16 cellular contexts compared by ENCODE assay signal in genomic region chr7:151495360-151495759, GRCh38. TPM values are rescaled to one million over a fixed set of nuclear protein-coding genes. Genes with fewer than 3 reads are reported as not detected.
DNase-seq lines count a peak whose midpoint lies in the region; ATAC-seq and TF ChIP-seq lines count a peak whose summit lies in the region.
"Had no signal": no experiment of that assay in that cellular context is flagged by ENCODE, and none has a peak within 500 bp of the region (broad histone marks: within the 10 kb centered on the region; RNA-seq: fewer than 3 reads in every experiment).

No MANE protein-coding gene starts in this region.

- ATAC-seq in PC-3 = no peak
- ATAC-seq in body of pancreas = peak; percentile 65
- ATAC-seq in natural killer cell = no peak

- POLR2A ChIA-PET in PC-3 (lab: Charles Lee; ENCODE audit: unreplicated experiment) = no interaction called here

- no peaks in the 10 kb centered on the region for H3K9me2 ChIP-seq in PC-3 (replicated peaks; ENCODE audit: low read length)

- no peak overlapping the region for H3K27ac Mint-ChIP-seq in natural killer cell
- H3K27ac Mint-ChIP-seq: HFFc6 had no signal

- no peak overlapping the region for H2AFZ ChIP-seq in PC-3 (ENCODE audit: low read length)

- intact Hi-C loops in PC-3 (cut with micrococcal nuclease) (loop anchor here (2.0 kb wide), 1 partner anchor 23 kb away; the partner anchor contains the start of gene RHEB), body of pancreas (cut with DNase I) (no loop called here), natural killer cell (cut with micrococcal nuclease) (no loop called here)

- no peak for TF ChIP-seq RAD21 in liver (IDR thresholded peaks at IDR 0.05)

- no peak overlapping the region for H3K9ac ChIP-seq in PC-3 (ENCODE audit: low read length)
- peak overlapping the region in 1 of 2 donors; percentile 19 for H3K9ac ChIP-seq in liver (ENCODE audit: low read depth in 1 of 2, low read length in 2 of 2)

- DNase-seq in PC-3 (no peak), body of pancreas (no peak), natural killer cell (no peak), DMS79 treated with DMSO at 0.1 percent for 48 hours (lab: John Stamatoyannopoulos, UW) (no peak)
- no peak for DNase-seq in activated CD4-positive, CD25-positive, alpha-beta regulatory T cell treated with anti-CD3 and anti-CD28 coated beads, Interleukin-2, amount 50 U/mL, for 72 hours
- DNase-seq: ACHN, C1 segment of cervical spinal cord, HFFc6, MV-4-11, NCI-H187, NCI-H2107, NCI-H510A, NCI-H748 treated with DMSO at 0.1 percent for 48 hours, SJCRH30 had no signal

- BruUV-seq in PC-3 (replicated peaks; lab: Mats Ljungman, UMichigan) = no TSS peak

- H3K9me3 Mint-ChIP-seq in natural killer cell = no peaks in the 10 kb centered on the region
- H3K9me3 Mint-ChIP-seq: HFFc6 had no signal

- peak overlapping the region; percentile 37 for H3K4me2 ChIP-seq in PC-3 (ENCODE audit: low read length)

- H3K79me2 ChIP-seq in PC-3 (ENCODE audit: low read length) = peaks cover 100% of the 10 kb centered on the region

- no peaks in the 10 kb centered on the region for H3K27me3 ChIP-seq in PC-3 (ENCODE audit: low read length)
- no peaks in the 10 kb centered on the region for H3K27me3 ChIP-seq in body of pancreas
- H3K27me3 ChIP-seq in liver (ENCODE audit: control insufficient read depth in 4 of 4, insufficient read depth in 4 of 4, low read length in 3 of 4) = no peaks in the 10 kb centered on the region
- H3K27me3 ChIP-seq: SJCRH30 had no signal

- H3K27ac ChIP-seq in C4-2B = peak overlapping the region; percentile 7
- no peak overlapping the region for H3K27ac ChIP-seq in PC-3 (ENCODE audit: low read length)
- H3K27ac ChIP-seq in body of pancreas = peak overlapping the region; percentile 49 to 87 (median 69)
- peak overlapping the region; percentile 79 to 84 for H3K27ac ChIP-seq in liver (ENCODE audit: low read depth in 1 of 2, low read length in 2 of 2)
- H3K27ac ChIP-seq: SJCRH30 had no signal

- H3K9me3 ChIP-seq in PC-3 (ENCODE audit: low read length) (no peaks in the 10 kb centered on the region), body of pancreas (no peaks in the 10 kb centered on the region), liver (ENCODE audit: control insufficient read depth in 4 of 4, low read length in 3 of 4) (no peaks in the 10 kb centered on the region)
- H3K9me3 ChIP-seq: SJCRH30 had no signal

- CTCF ChIA-PET in PC-3 (lab: Charles Lee) = no interaction called here

- no peak overlapping the region for H3K4me3 ChIP-seq in PC-3 (ENCODE audit: low read length)
- no peak overlapping the region for H3K4me3 ChIP-seq in body of pancreas
- no peak overlapping the region for H3K4me3 ChIP-seq in liver (ENCODE audit: low read depth in 1 of 3, low read length in 3 of 3)
- H3K4me3 ChIP-seq: SJCRH30 had no signal

- no peak overlapping the region for H3K4me3 Mint-ChIP-seq in natural killer cell
- H3K4me3 Mint-ChIP-seq: HFFc6 had no signal

- peaks cover 69 to 76% of the 10 kb centered on the region in 2 donors for H3K4me1 Mint-ChIP-seq in natural killer cell

- H4K20me1 ChIP-seq in PC-3 (ENCODE audit: low read length) = peaks cover 73% of the 10 kb centered on the region

- TF ChIP-seq POLR2A in body of pancreas (IDR thresholded peaks at IDR 0.05) = no peak

- H3K4me1 ChIP-seq in PC-3 (ENCODE audit: insufficient read depth, low read length) (peaks cover 47% of the 10 kb centered on the region), body of pancreas (peaks cover 89% of the 10 kb centered on the region), liver (ENCODE audit: control insufficient read depth in 4 of 4, insufficient read depth in 4 of 4, low read length in 3 of 4) (peaks cover 26 to 40% (median 32%) of the 10 kb centered on the region in 4 donors)

- H3K36me3 Mint-ChIP-seq in natural killer cell = no peaks in the 10 kb centered on the region

- TF ChIP-seq CTCF in C4-2B (conservative IDR thresholded peaks at IDR 0.05) (no peak), PC-3 (conservative IDR thresholded peaks at IDR 0.05; ENCODE audit: low read depth, low read length) (no peak), body of pancreas (IDR thresholded peaks at IDR 0.05) (no peak), liver (IDR thresholded peaks at IDR 0.05; ENCODE audit: low read depth, low read length, missing input control) (no peak), natural killer cell (IDR thresholded peaks at IDR 0.05) (no peak)

- 16 to 60% methylated on average over 2 of the region's 2 CpGs for WGBS in body of pancreas, 2 donors
- WGBS in liver = 68% methylated on average over 2 of the region's 2 CpGs

- no peaks in the 10 kb centered on the region for H3K27me3 Mint-ChIP-seq in natural killer cell (ENCODE audit: low read depth in 2 of 2)

- H3K36me3 ChIP-seq in PC-3 (ENCODE audit: low read depth, low read length) = peaks cover 3% of the 10 kb centered on the region; the same call in 1 of the 2 replicates
- H3K36me3 ChIP-seq in body of pancreas (replicated peaks in 1 of 2; ENCODE audit: insufficient read depth in 1 of 2, low read depth in 2 of 2) = no peaks in the 10 kb centered on the region
- peaks cover 0 to 3% (median under 1%) of the 10 kb centered on the region in 4 donors for H3K36me3 ChIP-seq in liver (ENCODE audit: control insufficient read depth in 4 of 4, insufficient read depth in 3 of 4, low read depth in 1 of 4, low read length in 3 of 4)

- no peaks in the 10 kb centered on the region for H3F3A ChIP-seq in PC-3 (ENCODE audit: low read length, unreplicated experiment)

TF ChIP-seq in liver, 16 proteins besides CTCF, POLR2A, EP300 and RAD21 (continues in another document):
- no peak for TF ChIP-seq YY1 (IDR thresholded peaks at IDR 0.05)
- no peak for TF ChIP-seq MAX (IDR thresholded peaks at IDR 0.05)
- TF ChIP-seq GABPA (IDR thresholded peaks at IDR 0.05 in 1 of 2, conservative IDR thresholded peaks at IDR 0.05 in 1 of 2) = no peak
- no peak for TF ChIP-seq RXRA (IDR thresholded peaks at IDR 0.05)
- TF ChIP-seq JUND (IDR thresholded peaks at IDR 0.05) = no peak
- no peak for TF ChIP-seq HNF4G (IDR thresholded peaks at IDR 0.05)
- TF ChIP-seq EGR1 (IDR thresholded peaks at IDR 0.05; ENCODE audit: low read depth in 2 of 2) = no peak
- no peak for TF ChIP-seq FOXA1 (IDR thresholded peaks at IDR 0.05)
- TF ChIP-seq FOXA2 (IDR thresholded peaks at IDR 0.05) = no peak
- TF ChIP-seq, protein P1, sequence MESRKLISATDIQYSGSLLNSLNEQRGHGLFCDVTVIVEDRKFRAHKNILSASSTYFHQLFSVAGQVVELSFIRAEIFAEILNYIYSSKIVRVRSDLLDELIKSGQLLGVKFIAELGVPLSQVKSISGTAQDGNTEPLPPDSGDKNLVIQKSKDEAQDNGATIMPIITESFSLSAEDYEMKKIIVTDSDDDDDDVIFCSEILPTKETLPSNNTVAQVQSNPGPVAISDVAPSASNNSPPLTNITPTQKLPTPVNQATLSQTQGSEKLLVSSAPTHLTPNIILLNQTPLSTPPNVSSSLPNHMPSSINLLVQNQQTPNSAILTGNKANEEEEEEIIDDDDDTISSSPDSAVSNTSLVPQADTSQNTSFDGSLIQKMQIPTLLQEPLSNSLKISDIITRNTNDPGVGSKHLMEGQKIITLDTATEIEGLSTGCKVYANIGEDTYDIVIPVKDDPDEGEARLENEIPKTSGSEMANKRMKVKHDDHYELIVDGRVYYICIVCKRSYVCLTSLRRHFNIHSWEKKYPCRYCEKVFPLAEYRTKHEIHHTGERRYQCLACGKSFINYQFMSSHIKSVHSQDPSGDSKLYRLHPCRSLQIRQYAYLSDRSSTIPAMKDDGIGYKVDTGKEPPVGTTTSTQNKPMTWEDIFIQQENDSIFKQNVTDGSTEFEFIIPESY (IDR thresholded peaks at IDR 0.05) = no peak
- TF ChIP-seq TAF1 (conservative IDR thresholded peaks at IDR 0.05) = no peak
- TF ChIP-seq, protein P2, sequence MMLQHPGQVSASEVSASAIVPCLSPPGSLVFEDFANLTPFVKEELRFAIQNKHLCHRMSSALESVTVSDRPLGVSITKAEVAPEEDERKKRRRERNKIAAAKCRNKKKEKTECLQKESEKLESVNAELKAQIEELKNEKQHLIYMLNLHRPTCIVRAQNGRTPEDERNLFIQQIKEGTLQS (IDR thresholded peaks at IDR 0.05) = no peak
- TF ChIP-seq SP1 (IDR thresholded peaks at IDR 0.05) = no peak
- TF ChIP-seq HNF4A (conservative IDR thresholded peaks at IDR 0.05) = no peak
- no peak for TF ChIP-seq NR2F2 (IDR thresholded peaks at IDR 0.05)

RNA-seq across cellular contexts. Expression of gene RHEB, which starts 24.3 kb away (rescaled TPM):
- total RNA-seq in PC-3 (2014; rRNA removed) (87.0 and 99.3 TPM in 2 replicates), body of pancreas (10 to 100 TPM; 44.9 to 91.0 TPM), liver (10 to 100 TPM; 29.5 to 31.6 TPM), natural killer cell (10 to 100 TPM; 51.0 to 63.3 (median 63.3) TPM)
- polyA plus RNA-seq in liver = 10 to 100 TPM; 41.4 to 59.0 TPM

RNA-seq across cellular contexts. Expression of gene CRYGN, which starts 55.4 kb away (rescaled TPM):
- total RNA-seq in PC-3 (2014; rRNA removed) (0.11 TPM in 1 of 2 replicates, not detected in the other), body of pancreas (not detected), liver (under 1 TPM in 1 of 2 donors, not detected in 1; under 0.01 TPM), natural killer cell (not detected)
- polyA plus RNA-seq in liver = under 1 TPM in 1 of 2 donors, not detected in 1; 0.02 TPM
- total RNA-seq: HFFc6, SJCRH30 had no signal
